ENCODE assay signal across 16 cellular contexts in the genomic region with DNA sequence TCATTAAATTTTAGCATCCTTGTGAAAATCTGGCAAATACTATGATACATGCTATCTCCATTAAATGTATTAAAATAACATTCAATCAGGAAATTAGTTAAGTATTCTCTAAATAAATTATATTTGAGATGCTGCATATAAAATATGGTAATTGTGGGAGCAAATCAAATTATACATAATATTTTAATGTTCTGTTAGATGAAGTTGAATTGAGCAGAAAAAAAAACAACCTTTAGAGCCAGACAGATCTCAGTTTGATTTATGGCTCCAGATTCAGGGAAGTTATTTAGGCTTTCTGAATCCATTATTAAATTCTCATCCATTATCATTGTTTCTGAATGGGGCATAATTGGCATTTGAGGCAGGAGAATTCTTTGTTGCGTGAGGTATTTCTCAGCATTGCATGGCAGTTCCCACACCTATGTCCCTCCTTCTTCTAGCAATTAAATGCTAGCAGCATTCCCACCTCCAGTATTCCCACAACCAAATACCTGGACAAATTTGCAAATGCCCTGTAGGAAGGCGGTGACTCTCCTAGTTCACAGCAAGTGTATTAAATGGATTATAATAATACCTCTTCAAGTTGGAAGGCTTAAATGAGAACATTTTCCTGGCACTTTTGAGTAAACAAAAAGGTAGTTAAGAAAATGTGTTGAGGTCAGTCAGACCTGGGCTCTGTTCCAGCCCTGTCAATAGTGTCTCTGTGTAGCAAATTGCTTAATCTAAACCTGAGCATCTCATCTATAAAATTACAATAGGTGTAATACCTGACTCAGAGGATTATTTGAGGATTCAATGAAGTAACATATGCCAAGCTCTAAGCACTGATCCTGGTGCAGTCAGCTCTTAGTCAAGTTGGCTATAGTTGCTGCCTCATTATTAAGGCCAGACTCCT.
A peak's percentile ranks its signal among the peaks of the same experiment; 100 is the strongest.
DNase-seq lines count a peak whose midpoint lies in the region; ATAC-seq, FAIRE-seq and TF ChIP-seq lines count a peak whose summit lies in the region.
"Had no signal": no experiment of that assay in that cellular context is flagged by ENCODE, and none has a peak within 500 bp of the region (broad histone marks: within the 10 kb centered on the region; RNA-seq: fewer than 3 reads in every experiment).

No MANE protein-coding gene starts in this region.

- H3K4me1 Mint-ChIP-seq in GM23338: peaks cover 21% of the 10 kb centered on the region

- H3K27ac ChIP-seq in GM23338 (ENCODE audit: low read depth) (no peak overlapping the region), pancreas (peak overlapping the region in 1 of 4 donors; percentile 14)
- H3K27ac ChIP-seq: adrenal gland, HL-60 had no signal

- peaks cover 10% of the 10 kb centered on the region; the same call in 2 of the 3 replicates for H3K9me3 Mint-ChIP-seq in GM23338
- H3K9me3 Mint-ChIP-seq: CD4-positive, alpha-beta T cell had no signal

- no peaks in the 10 kb centered on the region for H3F3A ChIP-seq in GM23338 (replicated peaks; ENCODE audit: low read depth)

- H3K4me1 ChIP-seq in GM23338 (ENCODE audit: insufficient read depth): peaks cover 21% of the 10 kb centered on the region
- peaks cover 0 to 14% (median 9%) of the 10 kb centered on the region in 3 donors for H3K4me1 ChIP-seq in pancreas

- H3K4me3 ChIP-seq in GM23338: no peak overlapping the region
- no peak overlapping the region for H3K4me3 ChIP-seq in bronchial epithelial cell (ENCODE audit: low read depth, low read length)
- no peak overlapping the region for H3K4me3 ChIP-seq in pancreas
- H3K4me3 ChIP-seq: adrenal gland had no signal

- no peak overlapping the region for H2AFZ ChIP-seq in GM23338

- DNase-seq in GM23338 (ENCODE audit: low spot score): peak; percentile 3
- peak; percentile 37 for DNase-seq in NCI-H2029 (lab: John Stamatoyannopoulos, UW)
- DNase-seq in bronchial epithelial cell (ENCODE audit: low read depth): peak; percentile 99
- DNase-seq in pancreas: peak in 4 of 6 donors; percentile 49 to 61 (median 56)
- no peak for DNase-seq in head of caudate nucleus
- no peak for DNase-seq in NCI-H2171 (lab: John Stamatoyannopoulos, UW)
- DNase-seq: activated CD8-positive, alpha-beta memory T cell treated with anti-CD3 and anti-CD28 coated beads for 24 hours; CD4-positive, alpha-beta T cell; kidney glomerular epithelial cell; NCI-H187 treated with DMSO at 0.1 percent for 48 hours had no signal

- intact Hi-C loops in pancreas (cut with DNase I) (no loop called here), head of caudate nucleus (cut with DNase I) (no loop called here)

- TF ChIP-seq CTCF in GM23338 (conservative IDR thresholded peaks at IDR 0.05; ENCODE audit: low read depth in 2 of 2): no peak
- no peak for TF ChIP-seq CTCF in bronchial epithelial cell (IDR thresholded peaks at IDR 0.05; ENCODE audit: insufficient read depth, low read length, severe bottlenecking)
- no peak for TF ChIP-seq CTCF in pancreas (IDR thresholded peaks at IDR 0.05)

- no peaks in the 10 kb centered on the region for H3K79me2 ChIP-seq in GM23338 (replicated peaks; ENCODE audit: insufficient read depth)

- no peak overlapping the region for H3K27ac Mint-ChIP-seq in GM23338
- H3K27ac Mint-ChIP-seq: CD4-positive, alpha-beta T cell; progenitor cell of endocrine pancreas had no signal

- H3K4me3 Mint-ChIP-seq in GM23338: no peak overlapping the region
- H3K4me3 Mint-ChIP-seq: CD4-positive, alpha-beta T cell had no signal

- H3K9me3 ChIP-seq in pancreas: no peaks in the 10 kb centered on the region
- H3K9me3 ChIP-seq: adrenal gland had no signal

- H3K27me3 ChIP-seq in GM23338 (ENCODE audit: insufficient read depth): no peaks in the 10 kb centered on the region
- H3K27me3 ChIP-seq in bronchial epithelial cell (ENCODE audit: control insufficient read depth, insufficient read depth, low read length): no peaks in the 10 kb centered on the region
- no peaks in the 10 kb centered on the region for H3K27me3 ChIP-seq in pancreas
- H3K27me3 ChIP-seq: adrenal gland had no signal

- peak; percentile 68 for FAIRE-seq in bronchial epithelial cell (lab: Jason Lieb, UNC)
- no peak for FAIRE-seq in pancreas (lab: Jason Lieb, UNC)
- FAIRE-seq: GM12891 had no signal

- H3K36me3 Mint-ChIP-seq in GM23338 (ENCODE audit: low read depth): peaks cover 9% of the 10 kb centered on the region; the same call in 2 of the 3 replicates

- peaks cover 2% of the 10 kb centered on the region for H3K27me3 Mint-ChIP-seq in GM23338 (ENCODE audit: insufficient read depth, low read depth, poor library complexity)
- H3K27me3 Mint-ChIP-seq: CD4-positive, alpha-beta T cell; progenitor cell of endocrine pancreas had no signal

- H3K36me3 ChIP-seq in GM23338 (ENCODE audit: insufficient read depth) (no peaks in the 10 kb centered on the region), bronchial epithelial cell (ENCODE audit: control insufficient read depth, insufficient read depth, low read length) (no peaks in the 10 kb centered on the region), pancreas (no peaks in the 10 kb centered on the region)
- H3K36me3 ChIP-seq: adrenal gland had no signal

- H4K20me1 ChIP-seq in GM23338 (replicated peaks; ENCODE audit: insufficient read depth): no peaks in the 10 kb centered on the region

- WGBS in pancreas, 2 donors: 26 to 33% methylated on average over 2 of the region's 2 CpGs

- no peaks in the 10 kb centered on the region for H3K9me2 ChIP-seq in GM23338 (ENCODE audit: insufficient read depth)

- no peak for ATAC-seq in GM23338
- ATAC-seq in pancreas: peak; percentile 84 to 95 (median 93)
- no peak for ATAC-seq in GM18861 (IDR thresholded peaks at IDR 0.05; ENCODE audit: unreplicated experiment)
- ATAC-seq in GM19452 (IDR thresholded peaks at IDR 0.05; ENCODE audit: unreplicated experiment): no peak

- no peak overlapping the region for H3K4me2 ChIP-seq in GM23338

TF ChIP-seq in GM23338, 12 proteins besides CTCF, POLR2A, EP300 and RAD21 (continues in another document):
- TF ChIP-seq STAT1 (IDR thresholded peaks at IDR 0.05; ENCODE audit: unreplicated experiment) (no peak), EZH2 (IDR thresholded peaks at IDR 0.05; ENCODE audit: low read depth, unreplicated experiment) (no peak), ZNF331 (CRISPR knock-in tag; IDR thresholded peaks at IDR 0.05; ENCODE audit: low read depth) (no peak), ZNF114 (CRISPR knock-in tag; IDR thresholded peaks at IDR 0.05) (no peak), CREB1 (CRISPR knock-in tag; IDR thresholded peaks at IDR 0.05; ENCODE audit: low read depth) (no peak), NANOG (IDR thresholded peaks at IDR 0.05; ENCODE audit: borderline replicate concordance) (no peak), EZH2phosphoT487 (IDR thresholded peaks at IDR 0.05; ENCODE audit: unreplicated experiment) (no peak)
- TF ChIP-seq, protein P1, sequence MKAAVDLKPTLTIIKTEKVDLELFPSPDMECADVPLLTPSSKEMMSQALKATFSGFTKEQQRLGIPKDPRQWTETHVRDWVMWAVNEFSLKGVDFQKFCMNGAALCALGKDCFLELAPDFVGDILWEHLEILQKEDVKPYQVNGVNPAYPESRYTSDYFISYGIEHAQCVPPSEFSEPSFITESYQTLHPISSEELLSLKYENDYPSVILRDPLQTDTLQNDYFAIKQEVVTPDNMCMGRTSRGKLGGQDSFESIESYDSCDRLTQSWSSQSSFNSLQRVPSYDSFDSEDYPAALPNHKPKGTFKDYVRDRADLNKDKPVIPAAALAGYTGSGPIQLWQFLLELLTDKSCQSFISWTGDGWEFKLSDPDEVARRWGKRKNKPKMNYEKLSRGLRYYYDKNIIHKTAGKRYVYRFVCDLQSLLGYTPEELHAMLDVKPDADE (IDR thresholded peaks at IDR 0.05): no peak

Comparison
In these comparisons a context has a peak if more than half of its experiments do, and no peak if none do; other contexts are left out.
1. ATAC-seq: peak in pancreas (4 of 4); none in GM23338 (single experiment), GM18861 (single experiment) and GM19452 (single experiment).
2. DNase-seq: peak in GM23338 (single experiment), NCI-H2029 (single experiment), bronchial epithelial cell (single experiment) and pancreas (4 of 6); none in head of caudate nucleus (0 of 42) and NCI-H2171 (single experiment).